ENCODE assay signal across 27 cellular contexts in the genomic region with DNA sequence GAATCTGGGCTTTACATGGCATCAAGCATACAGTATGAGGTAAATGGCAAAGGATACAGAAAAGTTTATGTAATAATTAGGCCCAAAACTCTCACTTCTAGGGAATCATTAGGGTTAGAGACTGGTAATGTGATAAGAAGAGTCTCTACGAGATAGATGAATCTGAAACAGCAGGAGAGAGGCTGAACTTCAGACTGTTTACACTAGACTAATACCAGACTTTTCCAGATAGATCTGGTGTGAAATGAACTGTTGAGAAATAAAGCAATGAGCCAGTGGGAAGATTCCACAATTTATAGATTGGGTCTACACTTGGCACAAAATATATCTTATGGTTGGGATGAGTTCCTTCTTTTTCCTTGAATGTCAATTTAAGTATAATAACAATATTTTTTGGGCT.
"Had no signal": no experiment of that assay in that cellular context is flagged by ENCODE, and none has a peak within 500 bp of the region (broad histone marks: within the 10 kb centered on the region; RNA-seq: fewer than 3 reads in every experiment).

No MANE protein-coding gene starts in this region.

- DNase-seq: activated CD4-positive, alpha-beta T cell treated with anti-CD3 and anti-CD28 coated beads, Interleukin-2, amount 10 ng/mL, durations not matched to agents 7 days and 5 days; activated CD4-positive, CD25-positive, alpha-beta regulatory T cell treated with anti-CD3 and anti-CD28 coated beads, Interleukin-2, amount 50 U/mL, for 72 hours; activated CD8-positive, alpha-beta T cell treated with anti-CD3 and anti-CD28 coated beads for 36 hours; activated gamma-delta T cell; brain microvascular endothelial cell; colonic mucosa; dorsolateral prefrontal cortex; heart left ventricle; left ventricle myocardium superior; posterior cingulate gyrus; sigmoid colon; stimulated activated CD4-positive, alpha-beta T cell treated with anti-CD3 and anti-CD28 coated beads, Interleukin-2, amount 100 ng/mL, for 48 hours; stimulated activated CD8-positive, alpha-beta memory T cell treated with anti-CD3 and anti-CD28 coated beads, Interleukin-4, amount 100 ng/mL, for 48 hours; stimulated activated naive B cell treated with anti-CD40 and anti-IgM and Interleukin-4, amounts not matched to agents 10 μg/mL and 1 μg/mL and 100 μg/mL, for 72 hours; T-cell; testis; upper lobe of left lung; WERI-Rb-1 had no signal

- H3K4me1 ChIP-seq: ascending aorta, colonic mucosa, testis, upper lobe of left lung had no signal

- H3K36me3 Mint-ChIP-seq: activated naive CD4-positive, alpha-beta T cell treated with anti-CD3 and anti-CD28 coated beads, Interleukin-2, amount 50 U/mL, for 24 hours had no signal

- H3K9me3 Mint-ChIP-seq: activated CD4-positive, alpha-beta T cell treated with anti-CD3 and anti-CD28 coated beads, Interleukin-2, amount 10 ng/mL, durations not matched to agents 7 days and 5 days; activated CD8-positive, alpha-beta T cell treated with anti-CD3 and anti-CD28 coated beads for 36 hours; activated naive CD4-positive, alpha-beta T cell treated with anti-CD3 and anti-CD28 coated beads, Interleukin-2, amount 50 U/mL, for 24 hours; activated T-helper 1 cell treated with anti-CD3 and anti-CD28 coated beads, Interleukin-12 subunit alpha, Interleukin-12 subunit beta, Interleukin-2, Interleukin-4 antibody, amounts not matched to agents 30 ng/mL and 10 ng/mL and 1 ng/mL, durations not matched to agents 14 hours and 24 hours and 36 hours; central memory CD8-positive, alpha-beta T cell; nephron; stimulated activated naive B cell treated with anti-CD40 and anti-IgM and Interleukin-4, amounts not matched to agents 10 μg/mL and 1 μg/mL and 100 μg/mL, for 72 hours; T-cell; T-helper 2 cell treated with Interferon-gamma antibody and Interleukin-4, amounts not matched to agents 5 μg/mL and 100 μg/mL, for 36 hours had no signal

- H3K4me3 ChIP-seq: colonic mucosa, dorsolateral prefrontal cortex, esophagus muscularis mucosa, heart left ventricle, sigmoid colon, testis, upper lobe of left lung had no signal

- H3K27ac Mint-ChIP-seq: activated CD4-positive, alpha-beta T cell treated with anti-CD3 and anti-CD28 coated beads, Interleukin-2, amount 10 ng/mL, durations not matched to agents 7 days and 5 days; activated CD8-positive, alpha-beta T cell treated with anti-CD3 and anti-CD28 coated beads for 36 hours; activated naive CD4-positive, alpha-beta T cell treated with anti-CD3 and anti-CD28 coated beads, Interleukin-2, amount 50 U/mL, for 24 hours; activated T-helper 1 cell treated with anti-CD3 and anti-CD28 coated beads, Interleukin-12 subunit alpha, Interleukin-12 subunit beta, Interleukin-2, Interleukin-4 antibody, amounts not matched to agents 30 ng/mL and 10 ng/mL and 1 ng/mL, durations not matched to agents 14 hours and 24 hours and 36 hours; nephron; stimulated activated naive B cell treated with anti-CD40 and anti-IgM and Interleukin-4, amounts not matched to agents 10 μg/mL and 1 μg/mL and 100 μg/mL, for 72 hours; T-cell; T-helper 2 cell treated with Interferon-gamma antibody and Interleukin-4, amounts not matched to agents 5 μg/mL and 100 μg/mL, for 36 hours had no signal

- H3K27ac ChIP-seq: ascending aorta, brain microvascular endothelial cell, colonic mucosa, esophagus muscularis mucosa, heart left ventricle, neutrophil, testis, upper lobe of left lung, WERI-Rb-1 had no signal

- ATAC-seq: activated CD8-positive, alpha-beta T cell treated with anti-CD3 and anti-CD28 coated beads for 36 hours; stimulated activated naive B cell treated with anti-CD40 and anti-IgM and Interleukin-4, amounts not matched to agents 10 μg/mL and 1 μg/mL and 100 μg/mL, for 72 hours; T-cell had no signal

- H3K27me3 Mint-ChIP-seq: activated CD4-positive, alpha-beta T cell treated with anti-CD3 and anti-CD28 coated beads, Interleukin-2, amount 10 ng/mL, durations not matched to agents 7 days and 5 days; activated CD8-positive, alpha-beta T cell treated with anti-CD3 and anti-CD28 coated beads for 36 hours; activated naive CD4-positive, alpha-beta T cell treated with anti-CD3 and anti-CD28 coated beads, Interleukin-2, amount 50 U/mL, for 24 hours; central memory CD8-positive, alpha-beta T cell; stimulated activated naive B cell treated with anti-CD40 and anti-IgM and Interleukin-4, amounts not matched to agents 10 μg/mL and 1 μg/mL and 100 μg/mL, for 72 hours; T-cell had no signal

- H3K36me3 ChIP-seq: ascending aorta, brain microvascular endothelial cell, colonic mucosa, esophagus muscularis mucosa, neutrophil, sigmoid colon, upper lobe of left lung, WERI-Rb-1 had no signal

- FAIRE-seq: TTC549 had no signal

- H3K9me3 ChIP-seq: ascending aorta, colonic mucosa, esophagus muscularis mucosa, heart left ventricle, neutrophil, sigmoid colon, testis, upper lobe of left lung had no signal

- H3K4me1 Mint-ChIP-seq: activated CD4-positive, alpha-beta T cell treated with anti-CD3 and anti-CD28 coated beads, Interleukin-2, amount 10 ng/mL, durations not matched to agents 7 days and 5 days; activated naive CD4-positive, alpha-beta T cell treated with anti-CD3 and anti-CD28 coated beads, Interleukin-2, amount 50 U/mL, for 24 hours; central memory CD8-positive, alpha-beta T cell; stimulated activated naive B cell treated with anti-CD40 and anti-IgM and Interleukin-4, amounts not matched to agents 10 μg/mL and 1 μg/mL and 100 μg/mL, for 72 hours; T-cell had no signal

- H3K4me3 Mint-ChIP-seq: activated CD4-positive, alpha-beta T cell treated with anti-CD3 and anti-CD28 coated beads, Interleukin-2, amount 10 ng/mL, durations not matched to agents 7 days and 5 days; activated CD8-positive, alpha-beta T cell treated with anti-CD3 and anti-CD28 coated beads for 36 hours; activated naive CD4-positive, alpha-beta T cell treated with anti-CD3 and anti-CD28 coated beads, Interleukin-2, amount 50 U/mL, for 24 hours; activated T-helper 1 cell treated with anti-CD3 and anti-CD28 coated beads, Interleukin-12 subunit alpha, Interleukin-12 subunit beta, Interleukin-2, Interleukin-4 antibody, amounts not matched to agents 30 ng/mL and 10 ng/mL and 1 ng/mL, durations not matched to agents 14 hours and 24 hours and 36 hours; central memory CD8-positive, alpha-beta T cell; nephron; stimulated activated naive B cell treated with anti-CD40 and anti-IgM and Interleukin-4, amounts not matched to agents 10 μg/mL and 1 μg/mL and 100 μg/mL, for 72 hours; T-cell; T-helper 2 cell treated with Interferon-gamma antibody and Interleukin-4, amounts not matched to agents 5 μg/mL and 100 μg/mL, for 36 hours had no signal

- H3K27me3 ChIP-seq: ascending aorta, brain microvascular endothelial cell, colonic mucosa, dorsolateral prefrontal cortex, esophagus muscularis mucosa, heart left ventricle, neutrophil, sigmoid colon, testis, upper lobe of left lung had no signal
